21 cellular contexts compared by ENCODE assay signal in the genomic region with DNA sequence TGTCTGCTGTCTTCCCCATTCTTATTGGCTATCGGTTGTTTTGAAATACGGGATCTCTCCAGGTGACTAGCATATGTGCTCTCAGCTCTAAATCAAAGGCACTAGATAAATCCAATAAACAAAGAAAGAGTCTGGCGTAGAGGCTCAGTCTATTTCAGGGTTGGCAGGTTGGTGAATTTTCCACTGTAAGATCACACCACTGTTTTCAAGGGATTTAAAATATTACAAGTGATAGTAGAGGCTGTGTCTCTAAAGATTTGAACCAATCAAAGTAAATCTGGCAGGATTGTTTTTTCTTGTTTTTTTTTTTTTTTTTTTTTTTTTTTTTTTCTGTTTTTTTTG.
"Had no signal": no experiment of that assay in that cellular context is flagged by ENCODE, and none has a peak within 500 bp of the region (broad histone marks: within the 10 kb centered on the region; RNA-seq: fewer than 3 reads in every experiment).

No MANE protein-coding gene starts in this region.

- H3K4me3 ChIP-seq: adrenal gland, lung, mucosa of descending colon, ovary, prostate gland, spleen, testis had no signal

- H3K36me3 ChIP-seq: adrenal gland, brain microvascular endothelial cell, ovary, prostate gland, spleen had no signal

- H3K9me3 ChIP-seq: adrenal gland, ovary, prostate gland, testis had no signal

- H3K4me1 ChIP-seq: adrenal gland, prostate gland, spleen, testis had no signal

- H3K27ac ChIP-seq: adrenal gland, brain microvascular endothelial cell, ovary, prostate gland, spleen, testis had no signal

- DNase-seq: activated CD4-positive, alpha-beta T cell treated with anti-CD3 and anti-CD28 coated beads for 48 hours; activated CD4-positive, alpha-beta T cell treated with anti-CD3 and anti-CD28 coated beads, Interleukin-2, amount 50 U/mL, for 48 hours; activated CD8-positive, alpha-beta memory T cell treated with anti-CD3 and anti-CD28 coated beads for 24 hours; activated effector memory CD4-positive, alpha-beta T cell treated with Interleukin-2 at 50 U/mL for 16 hours; activated naive CD4-positive, alpha-beta T cell treated with anti-CD3 and anti-CD28 coated beads for 36 hours; activated naive CD8-positive, alpha-beta T cell treated with anti-CD3 and anti-CD28 coated beads for 36 hours; brain microvascular endothelial cell; cortex of kidney; effector memory CD8-positive, alpha-beta T cell; head of caudate nucleus; mucosa of descending colon; ovary; spleen; stimulated activated naive CD4-positive, alpha-beta T cell; T-helper 1 cell; testis; trophoblast cell had no signal

- H3K27me3 ChIP-seq: adrenal gland, brain microvascular endothelial cell, ovary, spleen, testis had no signal

- ATAC-seq: effector memory CD8-positive, alpha-beta T cell; left lobe of liver had no signal
